ENCODE assay signal across 22 cellular contexts in the genomic region with DNA sequence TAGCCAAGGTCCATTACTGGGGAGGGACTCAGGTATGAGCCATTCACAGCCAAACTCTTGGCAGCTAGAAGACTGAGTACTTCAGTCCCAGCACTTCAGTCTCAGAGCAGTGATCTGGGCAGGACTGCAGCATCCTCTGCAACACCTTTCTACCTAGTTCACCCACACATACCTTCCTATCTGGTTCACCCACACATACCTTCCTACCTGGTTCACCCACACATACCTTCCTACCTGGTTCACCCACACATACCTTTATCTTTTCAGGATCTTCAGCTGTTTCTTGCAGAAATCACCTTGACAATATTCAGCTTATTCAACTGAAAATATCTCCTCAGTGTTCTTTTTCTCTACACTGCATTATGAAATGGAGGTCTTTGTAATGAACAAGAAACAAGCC.
"Had no signal": no experiment of that assay in that cellular context is flagged by ENCODE, and none has a peak within 500 bp of the region (broad histone marks: within the 10 kb centered on the region; RNA-seq: fewer than 3 reads in every experiment).

No MANE protein-coding gene starts in this region.

- H3K4me3 ChIP-seq: left ventricle myocardium inferior, pancreas, right lobe of liver, smooth muscle cell, stomach, thoracic aorta had no signal

- H3K36me3 ChIP-seq: left ventricle myocardium inferior, neutrophil, pancreas, right lobe of liver, stomach, thoracic aorta had no signal

- H3K27ac ChIP-seq: epithelial cell of prostate, left ventricle myocardium inferior, neutrophil, pancreas, right lobe of liver, stomach, thoracic aorta had no signal

- H3K36me3 Mint-ChIP-seq: naive B cell; stimulated activated effector memory CD8-positive, alpha-beta T cell treated with anti-CD3 and anti-CD28 coated beads, Interleukin-12 subunit alpha, Interleukin-12 subunit beta, amount 100 ng/mL, for 72 hours had no signal

- H3K27ac Mint-ChIP-seq: activated T-cell treated with anti-CD3 and anti-CD28 coated beads, Interleukin-2, amount 50 U/mL, for 72 hours; effector memory CD8-positive, alpha-beta T cell; stimulated activated effector memory CD8-positive, alpha-beta T cell treated with anti-CD3 and anti-CD28 coated beads, Interleukin-12 subunit alpha, Interleukin-12 subunit beta, amount 100 ng/mL, for 72 hours; T-helper 2 cell treated with Interferon-gamma antibody and Interleukin-4, amounts not matched to agents 5 μg/mL and 100 μg/mL, for 36 hours had no signal

- ATAC-seq: activated T-cell treated with anti-CD3 and anti-CD28 coated beads, Interleukin-2, amount 50 U/mL, for 72 hours; effector memory CD8-positive, alpha-beta T cell; pancreas had no signal

- H3K4me3 Mint-ChIP-seq: activated T-cell treated with anti-CD3 and anti-CD28 coated beads, Interleukin-2, amount 50 U/mL, for 72 hours; effector memory CD8-positive, alpha-beta T cell; naive B cell; stimulated activated effector memory CD8-positive, alpha-beta T cell treated with anti-CD3 and anti-CD28 coated beads, Interleukin-12 subunit alpha, Interleukin-12 subunit beta, amount 100 ng/mL, for 72 hours; T-helper 2 cell treated with Interferon-gamma antibody and Interleukin-4, amounts not matched to agents 5 μg/mL and 100 μg/mL, for 36 hours had no signal

- H3K27me3 Mint-ChIP-seq: effector memory CD8-positive, alpha-beta T cell had no signal

- H3K4me1 Mint-ChIP-seq: stimulated activated effector memory CD8-positive, alpha-beta T cell treated with anti-CD3 and anti-CD28 coated beads, Interleukin-12 subunit alpha, Interleukin-12 subunit beta, amount 100 ng/mL, for 72 hours had no signal

- H3K9me3 Mint-ChIP-seq: activated T-cell treated with anti-CD3 and anti-CD28 coated beads, Interleukin-2, amount 50 U/mL, for 72 hours; effector memory CD8-positive, alpha-beta T cell; naive B cell; stimulated activated effector memory CD8-positive, alpha-beta T cell treated with anti-CD3 and anti-CD28 coated beads, Interleukin-12 subunit alpha, Interleukin-12 subunit beta, amount 100 ng/mL, for 72 hours; T-helper 2 cell treated with Interferon-gamma antibody and Interleukin-4, amounts not matched to agents 5 μg/mL and 100 μg/mL, for 36 hours had no signal

- H3K4me2 ChIP-seq: smooth muscle cell had no signal

- H3K9me3 ChIP-seq: left ventricle myocardium inferior, neutrophil, pancreas, right lobe of liver, stomach, thoracic aorta had no signal

- H3K27me3 ChIP-seq: neutrophil, pancreas, right lobe of liver, stomach had no signal

- DNase-seq: activated CD4-positive, alpha-beta T cell treated with anti-CD3 and anti-CD28 coated beads, Interleukin-2, amount 50 U/mL, for 4 hours; activated effector memory CD4-positive, alpha-beta T cell treated with anti-CD3 and anti-CD28 coated beads, Interleukin-2, amount 50 U/mL, for 16 hours; activated naive CD4-positive, alpha-beta T cell treated with anti-CD3 and anti-CD28 coated beads, Interleukin-2, amount 50 U/mL, for 16 hours; activated T-cell treated with anti-CD3 and anti-CD28 coated beads, Interleukin-2, amount 50 U/mL, for 72 hours; aorta; dermis blood vessel endothelial cell; effector memory CD8-positive, alpha-beta T cell; foreskin fibroblast; hypothalamus; islet precursor cell; left ventricle myocardium inferior; naive B cell; pancreas; right lobe of liver; stimulated activated CD4-positive, alpha-beta T cell treated with anti-CD3 and anti-CD28 coated beads, Interleukin-4, amount 100 ng/mL, for 1 hour; stomach had no signal
